Comparison of ENCODE assay signal across 8 cellular contexts in genomic region chr16:68227183-68227793, GRCh38. TPM values are rescaled to one million over a fixed set of nuclear protein-coding genes. Genes with fewer than 3 reads are reported as not detected.
DNase-seq lines count a peak whose midpoint lies in the region; ATAC-seq and TF ChIP-seq lines count a peak whose summit lies in the region.

No MANE protein-coding gene starts in this region.

- no peak overlapping the region for H2AFZ ChIP-seq in hepatocyte

- no peak overlapping the region for H3K4me3 ChIP-seq in Peyer's patch
- no peak overlapping the region for H3K4me3 ChIP-seq in hepatocyte

- H3K27ac ChIP-seq in Peyer's patch = peak overlapping the region in 2 of 4 donors; percentile 57 to 69
- peak overlapping the region; percentile 41 for H3K27ac ChIP-seq in hepatocyte
- H3K27ac ChIP-seq in substantia nigra (ENCODE audit: low read depth, low read length, poor library complexity, severe bottlenecking) = no peak overlapping the region

- DNase-seq in activated CD4-positive, alpha-beta T cell treated with anti-CD3 and anti-CD28 coated beads, Interleukin-2, amount 10 ng/mL, durations not matched to agents 7 days and 5 days = peak; percentile 60
- DNase-seq in activated CD4-positive, alpha-beta T cell treated with anti-CD3 and anti-CD28 coated beads, Interleukin-2, amount 50 U/mL, for 4 hours = no peak
- DNase-seq in Peyer's patch (peak in 2 of 3 donors; percentile 44 to 55), hepatocyte (ENCODE audit: low spot score) (peak; percentile 22), DMS79 treated with DMSO at 0.1 percent for 48 hours (lab: John Stamatoyannopoulos, UW) (no peak), substantia nigra (lab: John Stamatoyannopoulos, UW) (no peak)
- DNase-seq in stimulated activated naive CD8-positive, alpha-beta T cell treated with anti-CD3 and anti-CD28 coated beads, Interleukin-15, Interleukin-2, amounts not matched to agents 100 U/mL and 50 U/mL, for 24 hours = no peak

- peaks cover 6% of the 10 kb centered on the region for H3K79me2 ChIP-seq in hepatocyte

- CTCF ChIA-PET in activated CD4-positive, alpha-beta T cell treated with anti-CD3 and anti-CD28 coated beads, Interleukin-2, amount 10 ng/mL, durations not matched to agents 7 days and 5 days (lab: Charles Lee) = interaction anchor here (0.6 to 1.8 kb wide), 9 partner anchors 17 to 447 kb away, joined by 3 to 5 read pairs (median 3); partner anchors contain the start of gene PLA2G15

- no peak overlapping the region for H3K4me2 ChIP-seq in hepatocyte

- no peaks in the 10 kb centered on the region for H3K9me2 ChIP-seq in hepatocyte (replicated peaks; ENCODE audit: insufficient read depth)

- no peaks in the 10 kb centered on the region for H3K27me3 Mint-ChIP-seq in activated CD4-positive, alpha-beta T cell treated with anti-CD3 and anti-CD28 coated beads, Interleukin-2, amount 10 ng/mL, durations not matched to agents 7 days and 5 days

- peaks cover 0 to 31% (median 0%) of the 10 kb centered on the region in 3 donors for H3K36me3 ChIP-seq in Peyer's patch
- H3K36me3 ChIP-seq in hepatocyte (replicated peaks; ENCODE audit: insufficient read depth, low read depth) = no peaks in the 10 kb centered on the region

- no peaks in the 10 kb centered on the region for H4K20me1 ChIP-seq in hepatocyte (ENCODE audit: insufficient read depth, poor library complexity, severe bottlenecking)

- no peaks in the 10 kb centered on the region for H3K9me3 Mint-ChIP-seq in activated CD4-positive, alpha-beta T cell treated with anti-CD3 and anti-CD28 coated beads, Interleukin-2, amount 10 ng/mL, durations not matched to agents 7 days and 5 days

- TF ChIP-seq CTCF in Peyer's patch (IDR thresholded peaks at IDR 0.05) = no peak
- TF ChIP-seq CTCF in hepatocyte (IDR thresholded peaks at IDR 0.05; ENCODE audit: poor library complexity) = no peak

- no peak for TF ChIP-seq POLR2A in Peyer's patch (IDR thresholded peaks at IDR 0.05)

- H3K9me3 ChIP-seq in Peyer's patch = no peaks in the 10 kb centered on the region
- no peaks in the 10 kb centered on the region for H3K9me3 ChIP-seq in hepatocyte (ENCODE audit: low read depth)

- H3K27me3 ChIP-seq in Peyer's patch (no peaks in the 10 kb centered on the region), hepatocyte (no peaks in the 10 kb centered on the region)

- POLR2A ChIA-PET in activated CD4-positive, alpha-beta T cell treated with anti-CD3 and anti-CD28 coated beads, Interleukin-2, amount 10 ng/mL, durations not matched to agents 7 days and 5 days (lab: Charles Lee) = no interaction called here

- peak overlapping the region; percentile 84 for H3K27ac Mint-ChIP-seq in activated CD4-positive, alpha-beta T cell treated with anti-CD3 and anti-CD28 coated beads, Interleukin-2, amount 10 ng/mL, durations not matched to agents 7 days and 5 days

- peaks cover 39% of the 10 kb centered on the region for H3K36me3 Mint-ChIP-seq in activated CD4-positive, alpha-beta T cell treated with anti-CD3 and anti-CD28 coated beads, Interleukin-2, amount 10 ng/mL, durations not matched to agents 7 days and 5 days (ENCODE audit: low read depth)

- H3K4me3 Mint-ChIP-seq in activated CD4-positive, alpha-beta T cell treated with anti-CD3 and anti-CD28 coated beads, Interleukin-2, amount 10 ng/mL, durations not matched to agents 7 days and 5 days = no peak overlapping the region

- peaks cover 42% of the 10 kb centered on the region for H3K4me1 Mint-ChIP-seq in activated CD4-positive, alpha-beta T cell treated with anti-CD3 and anti-CD28 coated beads, Interleukin-2, amount 10 ng/mL, durations not matched to agents 7 days and 5 days

- 71% methylated on average over 3 of the region's 3 CpGs for WGBS in hepatocyte (ENCODE audit: low lambda C conversion rate, missing lambda C conversion rate)

- peak; percentile 88 for ATAC-seq in stimulated activated naive CD8-positive, alpha-beta T cell treated with anti-CD3 and anti-CD28 coated beads, Interleukin-15, Interleukin-2, amounts not matched to agents 100 U/mL and 50 U/mL, for 24 hours
- no peak for ATAC-seq in HG03045 (IDR thresholded peaks at IDR 0.05; ENCODE audit: unreplicated experiment)

- H3K4me1 ChIP-seq in Peyer's patch (peaks cover 0 to 22% (median 8%) of the 10 kb centered on the region in 4 donors), hepatocyte (ENCODE audit: insufficient read depth) (peaks cover 21% of the 10 kb centered on the region)

RNA-seq across cellular contexts. Expression of gene ESRP2, which starts 8.6 kb away (rescaled TPM):
- under 1 TPM in 1 of 2 experiments, not detected in 1; 0.08 TPM for total RNA-seq in activated CD4-positive, alpha-beta T cell treated with anti-CD3 and anti-CD28 coated beads, Interleukin-2, amount 10 ng/mL, durations not matched to agents 7 days and 5 days
- 10 to 100 TPM; 15.7 to 67.4 (median 40.9) TPM for total RNA-seq in Peyer's patch
- 39.5 and 45.6 TPM in 2 replicates for total RNA-seq in hepatocyte
- 45.6 and 52.4 TPM in 2 replicates for polyA plus RNA-seq in hepatocyte

RNA-seq across cellular contexts. Expression of gene PLA2G15, which starts 17.9 kb away (rescaled TPM):
- 10 to 100 TPM in 1 of 2 experiments, 1 to 10 TPM in 1; 8.4 to 10.1 TPM for total RNA-seq in activated CD4-positive, alpha-beta T cell treated with anti-CD3 and anti-CD28 coated beads, Interleukin-2, amount 10 ng/mL, durations not matched to agents 7 days and 5 days
- total RNA-seq in Peyer's patch (10 to 100 TPM in 3 of 4 donors, 1 to 10 TPM in 1; 8.3 to 27.5 (median 17.6) TPM), hepatocyte (24.2 and 34.8 TPM in 2 replicates)
- 31.7 and 34.2 TPM in 2 replicates for polyA plus RNA-seq in hepatocyte

RNA-seq across cellular contexts. Expression of gene SLC7A6, which starts 37.0 kb away (rescaled TPM):
- total RNA-seq in activated CD4-positive, alpha-beta T cell treated with anti-CD3 and anti-CD28 coated beads, Interleukin-2, amount 10 ng/mL, durations not matched to agents 7 days and 5 days = 100 to 1,000 TPM; 116 to 130 TPM
- total RNA-seq in Peyer's patch = 10 to 100 TPM; 19.9 to 83.3 (median 46.4) TPM
- 23.4 and 29.7 TPM in 2 replicates for total RNA-seq in hepatocyte
- 20.5 and 23.1 TPM in 2 replicates for polyA plus RNA-seq in hepatocyte

Comparison
In these comparisons a context has a peak if more than half of its experiments do, and no peak if none do; other contexts are left out.
1. DNase-seq: peak in activated CD4-positive, alpha-beta T cell treated with anti-CD3 and anti-CD28 coated beads, Interleukin-2, amount 10 ng/mL, durations not matched to agents 7 days and 5 days (single experiment), Peyer's patch (2 of 3) and hepatocyte (single experiment); none in activated CD4-positive, alpha-beta T cell treated with anti-CD3 and anti-CD28 coated beads, Interleukin-2, amount 50 U/mL, for 4 hours (0 of 2), stimulated activated naive CD8-positive, alpha-beta T cell treated with anti-CD3 and anti-CD28 coated beads, Interleukin-15, Interleukin-2, amounts not matched to agents 100 U/mL and 50 U/mL, for 24 hours (single experiment), DMS79 treated with DMSO at 0.1 percent for 48 hours (single experiment) and substantia nigra (0 of 49).
2. RNA of gene ESRP2, which starts 8.6 kb away (total RNA-seq): 15.7 to 67.4 TPM in Peyer's patch and 39.5 to 45.6 TPM in hepatocyte; 0.08 TPM in activated CD4-positive, alpha-beta T cell treated with anti-CD3 and anti-CD28 coated beads, Interleukin-2, amount 10 ng/mL, durations not matched to agents 7 days and 5 days; every median in the first group is over 10 times any median in the second.